In genomic region chr3:154323921-154324738, GRCh38 we compare ENCODE assay signal across 8 cellular contexts. TPM values are rescaled to one million over a fixed set of nuclear protein-coding genes. Genes with fewer than 3 reads are reported as not detected.
DNase-seq lines count a peak whose midpoint lies in the region; ATAC-seq and TF ChIP-seq lines count a peak whose summit lies in the region.

DHX36 (minus strand) TSS chr3:154324487; CDS start chr3:154324416, 71 bp downstream.

- peaks cover 53% of the 10 kb centered on the region for H3K79me2 ChIP-seq in mammary epithelial cell (ENCODE audit: insufficient read depth, low read length)
- H3K79me2 ChIP-seq in smooth muscle cell (ENCODE audit: low read depth): peaks cover 49% of the 10 kb centered on the region

- no peaks in the 10 kb centered on the region for H4K20me1 ChIP-seq in mammary epithelial cell (ENCODE audit: insufficient read depth, low read length)
- peaks cover 28% of the 10 kb centered on the region for H4K20me1 ChIP-seq in smooth muscle cell (ENCODE audit: low read depth)

- BruUV-seq in mammary epithelial cell (replicated peaks; lab: Mats Ljungman, UMichigan): no TSS peak

- peak; percentile 89 for ATAC-seq in GM18873 (IDR thresholded peaks at IDR 0.05; ENCODE audit: low FRiP score, unreplicated experiment)
- ATAC-seq in HG03139 (IDR thresholded peaks at IDR 0.05; ENCODE audit: unreplicated experiment): peak; percentile 97

- dilution Hi-C loops in mammary epithelial cell (cut with HindIII; ENCODE audit: low sequenced_read_pairs): no loop called here

- intact Hi-C loops in mammary epithelial cell (cut with micrococcal nuclease): no loop called here

- TF ChIP-seq CTCF in WERI-Rb-1 (IDR thresholded peaks at IDR 0.05; ENCODE audit: low read depth, low read length): no peak
- no peak for TF ChIP-seq CTCF in mammary epithelial cell (conservative IDR thresholded peaks at IDR 0.05 in 1 of 2, IDR thresholded peaks at IDR 0.05 in 1 of 2; ENCODE audit: extremely low read depth in 1 of 2, insufficient read depth in 1 of 2, low read depth in 1 of 2, low read length in 2 of 2)
- no peak for TF ChIP-seq CTCF in smooth muscle cell (IDR thresholded peaks at IDR 0.05; ENCODE audit: borderline replicate concordance, insufficient read depth, poor library complexity, severe bottlenecking)

- 1% methylated on average over 9 of the region's 44 CpGs for WGBS in mammary epithelial cell (ENCODE audit: low coverage, missing lambda C conversion rate)
- under 1% methylated on average over 43 of the region's 44 CpGs for WGBS in smooth muscle cell (ENCODE audit: low lambda C conversion rate)

- H3F3A ChIP-seq in smooth muscle cell (ENCODE audit: low read depth): no peaks in the 10 kb centered on the region

- H3K4me2 ChIP-seq in mammary epithelial cell (ENCODE audit: insufficient read depth, low read depth, low read length) (peak within 1 kb of the TSS; percentile 71), smooth muscle cell (peak within 1 kb of the TSS; percentile 85)

- H3K27me3 ChIP-seq in WERI-Rb-1 (ENCODE audit: insufficient read depth, low read depth, severe bottlenecking): no peaks in the 10 kb centered on the region
- no peaks in the 10 kb centered on the region for H3K27me3 ChIP-seq in mammary epithelial cell (ENCODE audit: insufficient read depth, low read length)
- H3K27me3 ChIP-seq in smooth muscle cell (ENCODE audit: low read depth): no peaks in the 10 kb centered on the region

- in situ Hi-C loops in ACHN (cut with HindIII; ENCODE audit: low pct_ligation_motif_present, low pct_unique_long_range_greater_than_20kb, low sequenced_read_pairs): no loop called here
- in situ Hi-C loops in mammary epithelial cell (cut with MboI; ENCODE audit: low sequenced_read_pairs in 2 of 2): no loop called here

- H3K9ac ChIP-seq in mammary epithelial cell (ENCODE audit: insufficient read depth, low read length) (peak within 1 kb of the TSS; percentile 96), smooth muscle cell (ENCODE audit: low read depth) (peak within 1 kb of the TSS; percentile 91)

- H3K4me3 ChIP-seq in WERI-Rb-1 (ENCODE audit: low read depth, low read length) (peak within 1 kb of the TSS; percentile 92), mammary epithelial cell (replicated peaks in 1 of 3; ENCODE audit: insufficient read depth in 1 of 3, low read depth in 2 of 3, low read length in 3 of 3) (peak within 1 kb of the TSS; percentile 78 to 98 (median 91)), smooth muscle cell (peak within 1 kb of the TSS; percentile 84)

- H2AFZ ChIP-seq in mammary epithelial cell (ENCODE audit: low read depth, low read length) (peak within 1 kb of the TSS; percentile 95), smooth muscle cell (ENCODE audit: low read depth) (peak within 1 kb of the TSS; percentile 92)

- H3K27ac ChIP-seq in WERI-Rb-1: peak within 1 kb of the TSS; percentile 90
- H3K27ac ChIP-seq in mammary epithelial cell (ENCODE audit: insufficient read depth, low read depth, low read length): peak within 1 kb of the TSS; percentile 89
- peak within 1 kb of the TSS; percentile 88 for H3K27ac ChIP-seq in smooth muscle cell (ENCODE audit: low read depth)

- H3K36me3 ChIP-seq in WERI-Rb-1 (peaks cover 10% of the 10 kb centered on the region), mammary epithelial cell (ENCODE audit: insufficient read depth, low read length) (peaks cover 3% of the 10 kb centered on the region), smooth muscle cell (ENCODE audit: low read depth) (no peaks in the 10 kb centered on the region)

- CTCF ChIA-PET in mammary epithelial cell (lab: Charles Lee; ENCODE audit: low non-redundant PET): no interaction called here

- H3K4me1 ChIP-seq in mammary epithelial cell (ENCODE audit: insufficient read depth, low read length): peaks cover 8% of the 10 kb centered on the region
- H3K4me1 ChIP-seq in smooth muscle cell (ENCODE audit: low read depth): peaks cover 22% of the 10 kb centered on the region

- no peaks in the 10 kb centered on the region for H3K9me3 ChIP-seq in WERI-Rb-1 (ENCODE audit: severe bottlenecking)
- H3K9me3 ChIP-seq in mammary epithelial cell (replicated peaks; ENCODE audit: insufficient read depth, low read length): no peaks in the 10 kb centered on the region
- no peaks in the 10 kb centered on the region for H3K9me3 ChIP-seq in smooth muscle cell (replicated peaks; ENCODE audit: low read depth)

- DNase-seq in ACHN (peak; percentile 86), NCI-H2196 treated with DMSO at 0.1 percent for 48 hours (lab: John Stamatoyannopoulos, UW; ENCODE audit: unreplicated experiment) (peak; percentile 90), WERI-Rb-1 (peak; percentile 87), mammary epithelial cell (peak; percentile 80), iPS-NIHi7 (ENCODE audit: extremely low spot score) (peak; percentile 93), smooth muscle cell (lab: John Stamatoyannopoulos, UW; ENCODE audit: unreplicated experiment) (peak; percentile 60)

RNA-seq across cellular contexts. Expression of gene DHX36, which starts in this region (rescaled TPM):
- total RNA-seq in mammary epithelial cell (10 to 100 TPM; 50.8 to 63.1 TPM), smooth muscle cell (42.6 and 57.9 TPM in 2 replicates)
- polyA plus RNA-seq in mammary epithelial cell (34.0 TPM), smooth muscle cell (18.2 and 29.0 TPM in 2 replicates)
- polyA minus RNA-seq in mammary epithelial cell: 59.7 TPM

Comparison
In these comparisons a context has a peak if more than half of its experiments do, and no peak if none do; other contexts are left out.
1. Peak in every context shown above with its lines: DNase-seq, ATAC-seq, H3K4me3 ChIP-seq and H3K27ac ChIP-seq.